Comparison of ENCODE assay signal across 10 cellular contexts in the genomic region with DNA sequence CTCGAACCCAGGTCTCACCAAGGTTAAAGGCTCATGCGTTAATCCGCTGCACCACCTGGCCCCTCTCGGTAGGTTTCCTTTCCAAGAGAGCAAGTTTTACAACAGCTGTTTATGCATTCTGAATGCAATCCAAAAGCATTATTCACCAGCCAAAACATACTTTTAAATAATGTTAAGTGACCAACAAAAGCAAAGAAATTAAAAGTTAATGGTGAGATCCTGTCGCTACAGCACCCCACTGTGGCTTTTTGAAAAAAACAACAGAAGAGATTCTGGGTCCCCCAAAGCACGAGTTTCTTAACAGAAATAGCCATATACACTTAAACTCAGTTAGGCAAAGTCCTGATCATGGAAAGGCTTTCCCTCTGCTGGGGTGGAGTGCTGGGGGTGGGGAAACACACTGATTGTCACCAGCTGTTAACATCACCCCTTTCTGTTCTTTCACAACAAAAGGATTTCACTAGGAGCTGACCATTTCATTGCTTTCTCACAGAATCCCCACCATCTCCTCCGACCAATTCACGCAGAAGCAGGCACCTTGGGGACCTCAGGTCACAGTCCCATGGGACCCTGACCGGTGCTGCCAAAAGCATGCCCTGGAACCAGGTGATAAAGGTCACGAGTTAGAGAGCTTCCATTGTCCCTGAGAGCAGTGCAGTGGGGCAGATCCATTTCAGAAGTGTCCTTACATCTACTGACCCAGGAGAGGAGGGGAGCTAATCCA. TPM values are rescaled to one million over a fixed set of nuclear protein-coding genes. Genes with fewer than 3 reads are reported as not detected.
DNase-seq lines count a peak whose midpoint lies in the region; ATAC-seq and TF ChIP-seq lines count a peak whose summit lies in the region.
"Had no signal": no experiment of that assay in that cellular context is flagged by ENCODE, and none has a peak within 500 bp of the region (broad histone marks: within the 10 kb centered on the region; RNA-seq: fewer than 3 reads in every experiment).

No MANE protein-coding gene starts in this region.

- H3K4me2 ChIP-seq in GM23248 (ENCODE audit: unreplicated experiment): peak overlapping the region; percentile 42

- H3K4me1 ChIP-seq in GM23248 (ENCODE audit: insufficient read depth) (peaks cover 15% of the 10 kb centered on the region), body of pancreas (peaks cover 4% of the 10 kb centered on the region), testis (no peaks in the 10 kb centered on the region)

- in situ Hi-C loops in GM23248 (cut with MboI): no loop called here

- H3K36me3 ChIP-seq in GM23248 (ENCODE audit: low read depth) (peaks cover 13% of the 10 kb centered on the region), body of pancreas (replicated peaks in 1 of 2; ENCODE audit: insufficient read depth in 1 of 2, low read depth in 2 of 2) (no peaks in the 10 kb centered on the region), testis (ENCODE audit: low read depth, missing control alignments) (no peaks in the 10 kb centered on the region)

- no peak overlapping the region for H3K4me3 Mint-ChIP-seq in activated CD4-positive, alpha-beta T cell treated with anti-CD3 and anti-CD28 coated beads, Interleukin-2, amount 10 ng/mL, durations not matched to agents 24 days and 14 days

- WGBS in GM23248 (ENCODE audit: low coverage in 1 of 2, low lambda C conversion rate in 2 of 2, missing lambda C conversion rate in 2 of 2), 2 experiments: 13% methylated on average over 10 of the region's 10 CpGs
- 67 to 82% methylated on average over 10 of the region's 10 CpGs for WGBS in body of pancreas, 2 donors
- WGBS in testis, 2 donors: 43 to 54% methylated on average over 10 of the region's 10 CpGs

- intact Hi-C loops in body of pancreas (cut with DNase I): no loop called here
- intact Hi-C loops in testis (cut with DNase I; ENCODE audit: low total_unique reads): no loop called here
- intact Hi-C loops in activated CD4-positive, alpha-beta T cell treated with anti-CD3 and anti-CD28 coated beads, Interleukin-2, amount 10 ng/mL, durations not matched to agents 24 days and 14 days (cut with micrococcal nuclease): no loop called here

- H3K4me1 Mint-ChIP-seq in activated CD4-positive, alpha-beta T cell treated with anti-CD3 and anti-CD28 coated beads, Interleukin-2, amount 10 ng/mL, durations not matched to agents 24 days and 14 days: peaks cover 21% of the 10 kb centered on the region

- H3K27me3 Mint-ChIP-seq in activated CD4-positive, alpha-beta T cell treated with anti-CD3 and anti-CD28 coated beads, Interleukin-2, amount 10 ng/mL, durations not matched to agents 24 days and 14 days: no peaks in the 10 kb centered on the region

- no peaks in the 10 kb centered on the region for H3K27me3 ChIP-seq in GM23248 (replicated peaks; ENCODE audit: insufficient read depth)
- no peaks in the 10 kb centered on the region for H3K27me3 ChIP-seq in body of pancreas
- no peaks in the 10 kb centered on the region for H3K27me3 ChIP-seq in testis

- peak; percentile 27 for ATAC-seq in body of pancreas

- H3K27ac Mint-ChIP-seq in activated CD4-positive, alpha-beta T cell treated with anti-CD3 and anti-CD28 coated beads, Interleukin-2, amount 10 ng/mL, durations not matched to agents 24 days and 14 days: no peak overlapping the region

- H3K36me3 Mint-ChIP-seq in activated CD4-positive, alpha-beta T cell treated with anti-CD3 and anti-CD28 coated beads, Interleukin-2, amount 10 ng/mL, durations not matched to agents 24 days and 14 days (ENCODE audit: low read depth): peaks cover 49% of the 10 kb centered on the region

- H3K4me3 ChIP-seq in GM23248 (peak overlapping the region; percentile 40; the same call in 1 of the 2 replicates), body of pancreas (no peak overlapping the region), testis (no peak overlapping the region)

- DNase-seq in GM23248 (peak; percentile 79), body of pancreas (no peak), iPS-NIHi7 (ENCODE audit: extremely low spot score) (peak; percentile 30), testis (no peak), D341Med (ENCODE audit: low spot score) (no peak), NCI-H748 (lab: John Stamatoyannopoulos, UW; ENCODE audit: unreplicated experiment) (no peak)
- DNase-seq in effector CD8-positive, alpha-beta T cell (lab: John Stamatoyannopoulos, UW): no peak
- no peak for DNase-seq in activated CD4-positive, alpha-beta T cell treated with anti-CD3 and anti-CD28 coated beads, Interleukin-2, amount 10 ng/mL, durations not matched to agents 24 days and 14 days
- DNase-seq: NCI-H1092 had no signal

- H2AFZ ChIP-seq in GM23248: 0 out of 2 replicates have a peak overlapping the region, but pooled peaks have one; percentile 6

- peak overlapping the region; percentile 40 for H3K27ac ChIP-seq in GM23248
- no peak overlapping the region for H3K27ac ChIP-seq in body of pancreas
- H3K27ac ChIP-seq in testis: no peak overlapping the region
- H3K27ac ChIP-seq: VCaP had no signal

- H3K9me3 Mint-ChIP-seq in activated CD4-positive, alpha-beta T cell treated with anti-CD3 and anti-CD28 coated beads, Interleukin-2, amount 10 ng/mL, durations not matched to agents 24 days and 14 days: no peaks in the 10 kb centered on the region

- H3K9ac ChIP-seq in GM23248: peak overlapping the region; percentile 39; the same call in 1 of the 2 replicates

- peaks cover 31% of the 10 kb centered on the region; the same call in 1 of the 2 replicates for H3F3A ChIP-seq in GM23248 (ENCODE audit: insufficient read depth)

- peaks cover 18% of the 10 kb centered on the region for H3K79me2 ChIP-seq in GM23248 (ENCODE audit: insufficient read depth)

- H4K20me1 ChIP-seq in GM23248 (ENCODE audit: insufficient read depth): no peaks in the 10 kb centered on the region

- no peaks in the 10 kb centered on the region for H3K9me2 ChIP-seq in GM23248 (ENCODE audit: insufficient read depth)

- TF ChIP-seq POLR2A in body of pancreas (IDR thresholded peaks at IDR 0.05) (no peak), testis (IDR thresholded peaks at IDR 0.05) (no peak)

- no peaks in the 10 kb centered on the region for H3K9me3 ChIP-seq in GM23248 (ENCODE audit: low read depth)
- H3K9me3 ChIP-seq in body of pancreas: no peaks in the 10 kb centered on the region
- no peaks in the 10 kb centered on the region for H3K9me3 ChIP-seq in testis

- TF ChIP-seq CTCF in body of pancreas (IDR thresholded peaks at IDR 0.05): no peak
- TF ChIP-seq CTCF in testis (IDR thresholded peaks at IDR 0.05): peak in 2 of 3 experiments; percentile 11 to 17

RNA-seq across cellular contexts. Expression of a gene that starts 51.2 kb away (rescaled TPM):
- 10.1 and 16.8 TPM in 2 replicates for total RNA-seq in GM23248 (2014; rRNA removed; shearing (Covaris generic))
- polyA plus RNA-seq in GM23248 (2016; fragmentation: Nextera tagmentation; extraction: Ambion mirVana) (4.6 and 5.0 TPM in 2 replicates), testis (ENCODE audit: insufficient read depth, low read depth, low replicate concordance) (13.9 TPM)
- total RNA-seq in body of pancreas (10 to 100 TPM in 1 of 2 donors, 1 to 10 TPM in 1; 5.4 to 13.8 TPM), testis (10 to 100 TPM; 37.5 to 46.8 TPM)
- 59.1 and 59.4 TPM in 2 replicates for total RNA-seq in activated CD4-positive, alpha-beta T cell treated with anti-CD3 and anti-CD28 coated beads, Interleukin-2, amount 10 ng/mL, durations not matched to agents 24 days and 14 days

Comparison
In these comparisons a context has a peak if more than half of its experiments do, and no peak if none do; other contexts are left out.
1. DNase-seq: peak in GM23248 (single experiment) and iPS-NIHi7 (single experiment); none in body of pancreas (0 of 4), testis (single experiment), effector CD8-positive, alpha-beta T cell (single experiment), D341Med (single experiment), activated CD4-positive, alpha-beta T cell treated with anti-CD3 and anti-CD28 coated beads, Interleukin-2, amount 10 ng/mL, durations not matched to agents 24 days and 14 days (single experiment) and NCI-H748 (single experiment).
2. CTCF ChIP-seq: peak in testis (2 of 3); none in body of pancreas (0 of 7).